Comparison of ENCODE assay signal across 19 cellular contexts in genomic region chr3:132311860-132312259, GRCh38. TPM values are rescaled to one million over a fixed set of nuclear protein-coding genes. Genes with fewer than 3 reads are reported as not detected.
"Had no signal": no experiment of that assay in that cellular context is flagged by ENCODE, and none has a peak within 500 bp of the region (broad histone marks: within the 10 kb centered on the region; RNA-seq: fewer than 3 reads in every experiment).

No MANE protein-coding gene starts in this region.

- H3K27me3 ChIP-seq: body of pancreas, gastrocnemius medialis, heart right ventricle, right atrium auricular region, tibial nerve had no signal

- H3K9me3 ChIP-seq: body of pancreas, gastrocnemius medialis, heart right ventricle, right atrium auricular region, tibial nerve had no signal

- H3K9ac ChIP-seq: parathyroid adenoma had no signal

- H3K27ac ChIP-seq: body of pancreas, gastrocnemius medialis, heart right ventricle, parathyroid adenoma, right atrium auricular region, tibial nerve had no signal

- DNase-seq: activated CD4-positive, alpha-beta T cell treated with anti-CD3 and anti-CD28 coated beads for 48 hours; activated naive CD4-positive, alpha-beta T cell; body of pancreas; cerebellar nuclear complex; endodermal cell; erythroblast; gastrocnemius medialis; heart right ventricle; kidney; left ventricle myocardium superior; stimulated activated naive B cell treated with anti-CD40 and anti-IgM and Interleukin-4, amounts not matched to agents 10 μg/mL and 1 μg/mL and 100 μg/mL, for 72 hours; T-cell; T1000 had no signal

- H3K36me3 ChIP-seq: gastrocnemius medialis, heart right ventricle, right atrium auricular region, tibial nerve had no signal

- H3K4me1 ChIP-seq: gastrocnemius medialis, parathyroid adenoma, tibial nerve had no signal

- ATAC-seq: body of pancreas; gastrocnemius medialis; heart right ventricle; left ventricle myocardium superior; stimulated activated naive B cell treated with anti-CD40 and anti-IgM and Interleukin-4, amounts not matched to agents 10 μg/mL and 1 μg/mL and 100 μg/mL, for 72 hours; T-cell had no signal

- H3K4me3 ChIP-seq: body of pancreas, gastrocnemius medialis, heart right ventricle, right atrium auricular region, tibial nerve had no signal

RNA-seq across cellular contexts. Expression of gene ACP3, which starts 5.3 kb away (rescaled TPM):
- total RNA-seq: activated T-helper 1 cell treated with anti-CD3 and anti-CD28 coated beads, Interleukin-12 subunit alpha, Interleukin-12 subunit beta, Interleukin-2, Interleukin-4 antibody, amounts not matched to agents 30 ng/mL and 10 ng/mL and 1 ng/mL, durations not matched to agents 14 hours and 24 hours and 36 hours; dermis microvascular lymphatic vessel endothelial cell; neural crest cell; T-cell had no signal
